ENCODE assay signal across 19 cellular contexts in genomic region chr10:104622175-104622574, GRCh38. TPM values are rescaled to one million over a fixed set of nuclear protein-coding genes. Genes with fewer than 3 reads are reported as not detected.
"Had no signal": no experiment of that assay in that cellular context is flagged by ENCODE, and none has a peak within 500 bp of the region (broad histone marks: within the 10 kb centered on the region; RNA-seq: fewer than 3 reads in every experiment).

No MANE protein-coding gene starts in this region.

- H3K27ac ChIP-seq: RWPE1 had no signal

- H3K9ac ChIP-seq: SK-N-SH had no signal

- H3K4me2 ChIP-seq: SK-N-SH had no signal

- DNase-seq: KBM-7; MV-4-11; NCI-H1048; NCI-H1105; NCI-H1436 treated with DMSO at 0.1 percent for 48 hours; NCI-H1694; NCI-H187 treated with DMSO at 0.1 percent for 48 hours; NCI-H2029 treated with DMSO at 0.1 percent for 48 hours; NCI-H2171 treated with DMSO at 0.1 percent for 48 hours; NCI-H446 treated with DMSO at 0.1 percent for 48 hours; NCI-H510A treated with DMSO at 0.1 percent for 48 hours; NK-92 treated with Interleukin-12 subunit alpha and Interleukin-12 subunit beta, amount 100 ng/mL, for 24 hours had no signal

RNA-seq across cellular contexts. Expression of gene SORCS3, which starts 18.9 kb away (rescaled TPM):
- total RNA-seq: HT-29, LHCN-M2, MCF 10A, OCI-LY7, PC-3 had no signal
- polyA plus RNA-seq: SK-N-SH had no signal
